24 cellular contexts compared by ENCODE assay signal in the genomic region with DNA sequence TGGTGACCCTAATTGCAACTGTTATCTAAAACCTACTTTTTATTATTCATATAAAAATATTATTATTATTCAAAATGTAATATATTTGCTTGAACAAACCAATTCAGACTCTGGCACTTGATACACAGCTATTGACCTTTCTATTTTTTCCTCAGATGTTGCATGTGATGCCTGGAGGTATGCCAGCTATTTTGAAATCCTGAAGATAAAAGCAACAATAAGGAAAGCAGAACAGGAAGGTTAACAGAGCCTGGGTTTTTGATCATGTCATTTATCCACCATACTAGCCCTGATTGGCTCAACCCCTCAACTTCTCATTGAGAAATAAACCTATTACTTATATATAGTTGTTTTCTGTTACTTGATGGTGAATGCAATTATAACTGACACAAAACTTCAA.
A peak's percentile ranks its signal among the peaks of the same experiment; 100 is the strongest.
DNase-seq lines count a peak whose midpoint lies in the region; TF ChIP-seq lines count a peak whose summit lies in the region.
"Had no signal": no experiment of that assay in that cellular context is flagged by ENCODE, and none has a peak within 500 bp of the region (broad histone marks: within the 10 kb centered on the region; RNA-seq: fewer than 3 reads in every experiment).

No MANE protein-coding gene starts in this region.

- no peak overlapping the region for H2AK5ac ChIP-seq in mesendoderm (ENCODE audit: low read length)

- H3K4me2 ChIP-seq in fibroblast of lung (ENCODE audit: extremely low read depth, insufficient read depth, low read length) (no peak overlapping the region), mesendoderm (ENCODE audit: low read length) (no peak overlapping the region)
- H3K4me2 ChIP-seq: GM23338 had no signal

- intact Hi-C loops in MCF 10A (cut with micrococcal nuclease), result no loop called here
- intact Hi-C loops in breast epithelium (cut with DNase I; ENCODE audit: low total_unique reads), result no loop called here

- no peak overlapping the region for H2AFZ ChIP-seq in fibroblast of lung (ENCODE audit: low read length)
- H2AFZ ChIP-seq: GM23338 had no signal

- no peaks in the 10 kb centered on the region for H3K36me3 ChIP-seq in breast epithelium
- H3K36me3 ChIP-seq in fibroblast of lung (ENCODE audit: control insufficient read depth, insufficient read depth, low read length), result no peaks in the 10 kb centered on the region
- no peaks in the 10 kb centered on the region for H3K36me3 ChIP-seq in mesendoderm (ENCODE audit: control insufficient read depth, insufficient read depth, low read length)

- H3K27ac Mint-ChIP-seq in MCF 10A (ENCODE audit: low read depth, unreplicated experiment), result no peak overlapping the region
- H3K27ac Mint-ChIP-seq: activated T-helper 1 cell treated with anti-CD3 and anti-CD28 coated beads, Interleukin-12 subunit alpha, Interleukin-12 subunit beta, Interleukin-2, Interleukin-4 antibody, amounts not matched to agents 30 ng/mL and 10 ng/mL and 1 ng/mL, durations not matched to agents 14 hours and 24 hours and 36 hours; CD4-positive, alpha-beta T cell; GM23338; mesothelial cell of epicardium; naive thymus-derived CD4-positive, alpha-beta T cell; progenitor cell of endocrine pancreas had no signal

- H3K9ac ChIP-seq in fibroblast of lung (ENCODE audit: insufficient read depth, low read length), result no peak overlapping the region
- no peak overlapping the region for H3K9ac ChIP-seq in mesendoderm (ENCODE audit: low read length)

- peak overlapping the region; percentile 74 for H2BK15ac ChIP-seq in mesendoderm (replicated peaks; ENCODE audit: low read depth)

- H3K9me3 Mint-ChIP-seq in MCF 10A (ENCODE audit: unreplicated experiment), result no peaks in the 10 kb centered on the region
- H3K9me3 Mint-ChIP-seq: activated T-helper 1 cell treated with anti-CD3 and anti-CD28 coated beads, Interleukin-12 subunit alpha, Interleukin-12 subunit beta, Interleukin-2, Interleukin-4 antibody, amounts not matched to agents 30 ng/mL and 10 ng/mL and 1 ng/mL, durations not matched to agents 14 hours and 24 hours and 36 hours; brain; CD4-positive, alpha-beta T cell; GM23338 had no signal

- no peaks in the 10 kb centered on the region for H3K36me3 Mint-ChIP-seq in MCF 10A (ENCODE audit: insufficient read depth, unreplicated experiment)
- H3K36me3 Mint-ChIP-seq: brain; mesothelial cell of epicardium; naive thymus-derived CD4-positive, alpha-beta T cell had no signal

- H3K56ac ChIP-seq in mesendoderm (ENCODE audit: low read length), result no peak overlapping the region

- POLR2A ChIA-PET in MCF 10A (lab: Yijun Ruan, JAX), result no interaction called here
- POLR2A ChIA-PET in HEK293T (lab: Yijun Ruan, JAX), result no interaction called here

- no peak for TF ChIP-seq CTCF in MCF 10A (IDR thresholded peaks at IDR 0.05; ENCODE audit: unreplicated experiment)
- no peak for TF ChIP-seq CTCF in breast epithelium (IDR thresholded peaks at IDR 0.05)
- no peak for TF ChIP-seq CTCF in fibroblast of lung (conservative IDR thresholded peaks at IDR 0.05 in 1 of 2, IDR thresholded peaks at IDR 0.05 in 1 of 2; ENCODE audit: low read depth in 1 of 2, low read length in 2 of 2)

- no peak overlapping the region for H3K23ac ChIP-seq in mesendoderm (ENCODE audit: low read length)

- no peak overlapping the region for H4K5ac ChIP-seq in mesendoderm (ENCODE audit: low read length)

- no peak overlapping the region for H4K8ac ChIP-seq in mesendoderm (ENCODE audit: low read depth, low read length)

- H3K79me2 ChIP-seq in fibroblast of lung (ENCODE audit: control insufficient read depth, insufficient read depth, low read length), result no peaks in the 10 kb centered on the region
- H3K79me2 ChIP-seq in mesendoderm (ENCODE audit: control insufficient read depth, insufficient read depth, low read length), result no peaks in the 10 kb centered on the region

- CTCF ChIA-PET in MCF 10A (lab: Yijun Ruan, JAX) (interaction anchor here (0.8 to 1.2 kb wide), 3 partner anchors 13 to 166 kb away, joined by 3 to 4 read pairs (median 4); no protein-coding TSS in a partner anchor), HEK293T (lab: Yijun Ruan, JAX) (no interaction called here)

- DNase-seq in MCF 10A (ENCODE audit: unreplicated experiment) (peak; percentile 56), breast epithelium (ENCODE audit: low spot score in 2 of 2) (no peak), fibroblast of lung (ENCODE audit: low read depth in 2 of 2) (peak; percentile 2 to 19), mesendoderm (no peak), T-helper 9 cell (no peak), superior temporal gyrus (ENCODE audit: extremely low spot score) (no peak), HEK293T (ENCODE audit: extremely low spot score) (no peak)
- DNase-seq in stimulated activated CD8-positive, alpha-beta memory T cell treated with anti-CD3 and anti-CD28 coated beads, Interleukin-4, amount 100 ng/mL, for 48 hours, result no peak
- DNase-seq: activated CD4-positive, alpha-beta T cell treated with anti-CD3 and anti-CD28 coated beads, Interleukin-2, amount 50 U/mL, for 48 hours; activated naive CD4-positive, alpha-beta T cell treated with Interleukin-2 at 50 U/mL for 16 hours; CD4-positive, alpha-beta T cell; DND-41; Karpas-422; left ventricle myocardium superior; naive thymus-derived CD4-positive, alpha-beta T cell; NCI-H146; NCI-H2107; stimulated activated naive CD4-positive, alpha-beta T cell; testis had no signal

- H2BK120ac ChIP-seq in mesendoderm (ENCODE audit: low read depth, low read length), result no peak overlapping the region

- H2BK5ac ChIP-seq in mesendoderm (ENCODE audit: low read length), result no peak overlapping the region

- no peak overlapping the region for H3K4ac ChIP-seq in mesendoderm (ENCODE audit: low read depth, low read length)

- peaks cover 20% of the 10 kb centered on the region for H3K4me1 Mint-ChIP-seq in MCF 10A (ENCODE audit: insufficient read depth, unreplicated experiment)
- H3K4me1 Mint-ChIP-seq: brain; mesothelial cell of epicardium; naive thymus-derived CD4-positive, alpha-beta T cell had no signal

- H3K27me3 ChIP-seq in breast epithelium, result no peaks in the 10 kb centered on the region
- H3K27me3 ChIP-seq in fibroblast of lung (ENCODE audit: control insufficient read depth, insufficient read depth, low read length), result no peaks in the 10 kb centered on the region
- no peaks in the 10 kb centered on the region for H3K27me3 ChIP-seq in mesendoderm (ENCODE audit: insufficient read depth, low read length, poor library complexity)
- H3K27me3 ChIP-seq: testis had no signal

- no peak overlapping the region for H3K4me3 Mint-ChIP-seq in MCF 10A (ENCODE audit: unreplicated experiment)
- H3K4me3 Mint-ChIP-seq: activated T-helper 1 cell treated with anti-CD3 and anti-CD28 coated beads, Interleukin-12 subunit alpha, Interleukin-12 subunit beta, Interleukin-2, Interleukin-4 antibody, amounts not matched to agents 30 ng/mL and 10 ng/mL and 1 ng/mL, durations not matched to agents 14 hours and 24 hours and 36 hours; brain; CD4-positive, alpha-beta T cell; GM23338; mesothelial cell of epicardium; naive thymus-derived CD4-positive, alpha-beta T cell had no signal

- H3K4me3 ChIP-seq in breast epithelium (no peak overlapping the region), fibroblast of lung (replicated peaks in 1 of 4; ENCODE audit: control extremely low read depth in 1 of 4, insufficient read depth in 1 of 4, low read depth in 3 of 4, low read length in 4 of 4) (no peak overlapping the region), mesendoderm (ENCODE audit: low read length) (no peak overlapping the region)
- H3K4me3 ChIP-seq: GM23338, testis had no signal

- BruUV-seq in MCF 10A (replicated peaks; lab: Mats Ljungman, UMichigan), result no TSS peak

- no peaks in the 10 kb centered on the region for H3K27me3 Mint-ChIP-seq in MCF 10A (ENCODE audit: insufficient read depth, unreplicated experiment)
- H3K27me3 Mint-ChIP-seq: progenitor cell of endocrine pancreas had no signal

- no peak for TF ChIP-seq POLR2A in breast epithelium (IDR thresholded peaks at IDR 0.05)

- H3K27ac ChIP-seq in breast epithelium, result no peak overlapping the region
- no peak overlapping the region for H3K27ac ChIP-seq in fibroblast of lung (ENCODE audit: insufficient read depth, low read length)
- no peak overlapping the region for H3K27ac ChIP-seq in mesendoderm (ENCODE audit: low read depth, low read length)
- H3K27ac ChIP-seq: testis had no signal

- no peaks in the 10 kb centered on the region for H3K4me1 ChIP-seq in breast epithelium
- H3K4me1 ChIP-seq in fibroblast of lung (ENCODE audit: control insufficient read depth, extremely low read depth, insufficient read depth, low read length), result peaks cover 3% of the 10 kb centered on the region
- peaks cover 6% of the 10 kb centered on the region for H3K4me1 ChIP-seq in mesendoderm (ENCODE audit: control insufficient read depth, low read depth, low read length)
- H3K4me1 ChIP-seq: testis had no signal

- no peaks in the 10 kb centered on the region for H4K20me1 ChIP-seq in fibroblast of lung (ENCODE audit: control insufficient read depth, extremely low read depth, insufficient read depth, low read length)

- H3K9me3 ChIP-seq in breast epithelium (no peaks in the 10 kb centered on the region), fibroblast of lung (ENCODE audit: control insufficient read depth, insufficient read depth, low read depth, low read length) (no peaks in the 10 kb centered on the region)
- H3K9me3 ChIP-seq: testis had no signal

- H3K79me1 ChIP-seq in mesendoderm (ENCODE audit: low read length), result no peaks in the 10 kb centered on the region

- H3K18ac ChIP-seq in mesendoderm (ENCODE audit: low read length), result no peak overlapping the region

TF ChIP-seq in HEK293T, 16 proteins besides CTCF, POLR2A, EP300 and RAD21 (continues in another document):
- TF ChIP-seq HDGF (IDR thresholded peaks at IDR 0.05; ENCODE audit: borderline replicate concordance) (no peak), NFRKB (IDR thresholded peaks at IDR 0.05) (no peak), PKNOX1 (IDR thresholded peaks at IDR 0.05) (no peak), FOXM1 (IDR thresholded peaks at IDR 0.05; ENCODE audit: borderline replicate concordance) (no peak), TARDBP (IDR thresholded peaks at IDR 0.05) (no peak), FOXK2 (IDR thresholded peaks at IDR 0.05) (no peak), LEF1 (IDR thresholded peaks at IDR 0.05; ENCODE audit: borderline replicate concordance) (no peak), ELF4 (IDR thresholded peaks at IDR 0.05) (no peak), FOXA1 (IDR thresholded peaks at IDR 0.05) (no peak), ZNF384 (IDR thresholded peaks at IDR 0.05) (no peak), BHLHE40 (IDR thresholded peaks at IDR 0.05; ENCODE audit: borderline replicate concordance) (no peak), ARNT (IDR thresholded peaks at IDR 0.05) (no peak), SP1 (IDR thresholded peaks at IDR 0.05) (no peak)

Comparison
In these comparisons a context has a peak if more than half of its experiments do, and no peak if none do; other contexts are left out.
1. DNase-seq: peak in MCF 10A (single experiment) and fibroblast of lung (2 of 2); none in breast epithelium (0 of 2), mesendoderm (single experiment), T-helper 9 cell (single experiment), superior temporal gyrus (single experiment), stimulated activated CD8-positive, alpha-beta memory T cell treated with anti-CD3 and anti-CD28 coated beads, Interleukin-4, amount 100 ng/mL, for 48 hours (single experiment) and HEK293T (single experiment).